Comparison of ENCODE assay signal across 3 cellular contexts in genomic region chr17:55454906-55455474, GRCh38.
A peak's percentile ranks its signal among the peaks of the same experiment; 100 is the strongest.
TF ChIP-seq lines count a peak whose summit lies in the region.

No MANE protein-coding gene starts in this region.

TF ChIP-seq in A549, 52 proteins besides CTCF, POLR2A, EP300 and RAD21 (continued from another document and continues in another):
- TF ChIP-seq ZSCAN20 (CRISPR knock-in tag; IDR thresholded peaks at IDR 0.05) (0 out of 2 replicates have a peak, but pooled peaks have one; percentile 41), HES2 (IDR thresholded peaks at IDR 0.05) (peak; percentile 99), PBX3 (IDR thresholded peaks at IDR 0.05) (peak; percentile 90), RCOR1 (IDR thresholded peaks at IDR 0.05; ENCODE audit: low read depth, low read length) (no peak), HMGXB4 (CRISPR knock-in tag; IDR thresholded peaks at IDR 0.05; ENCODE audit: borderline replicate concordance) (no peak), EHF (CRISPR knock-in tag; IDR thresholded peaks at IDR 0.05) (no peak), MAZ (IDR thresholded peaks at IDR 0.05; ENCODE audit: borderline replicate concordance, low read depth, low read length) (no peak), FOSL2 (IDR thresholded peaks at IDR 0.05) (peak; percentile 99), FOSL2 (CRISPR knock-in tag; IDR thresholded peaks at IDR 0.05) (peak; percentile 100), BCL3 (IDR thresholded peaks at IDR 0.05) (peak; percentile 100), USF2 (IDR thresholded peaks at IDR 0.05) (no peak), SMC3 (IDR thresholded peaks at IDR 0.05) (peak; percentile 84), RARB (CRISPR knock-in tag; IDR thresholded peaks at IDR 0.05) (peak; percentile 96), FOSB (CRISPR knock-in tag; IDR thresholded peaks at IDR 0.05) (0 out of 2 replicates have a peak, but pooled peaks have one; percentile 70), NR3C1 (IDR thresholded peaks at IDR 0.05) (peak; percentile 68; the same call in 1 of the 3 replicates), JUN (IDR thresholded peaks at IDR 0.05) (peak; percentile 100), MAX (IDR thresholded peaks at IDR 0.05) (peak; percentile 93)

TF ChIP-seq in HEK293T, 16 proteins besides CTCF, POLR2A, EP300 and RAD21 (continued from another document):
- TF ChIP-seq PKNOX1 (IDR thresholded peaks at IDR 0.05), result peak; percentile 57; the same call in 1 of the 2 replicates
- TF ChIP-seq NFRKB (IDR thresholded peaks at IDR 0.05), result no peak
- TF ChIP-seq ARNT (IDR thresholded peaks at IDR 0.05), result no peak
- TF ChIP-seq HDGF (IDR thresholded peaks at IDR 0.05; ENCODE audit: borderline replicate concordance), result no peak
- TF ChIP-seq CTBP1 (IDR thresholded peaks at IDR 0.05; ENCODE audit: borderline replicate concordance), result peak; percentile 45; the same call in 1 of the 2 replicates
- no peak for TF ChIP-seq TARDBP (IDR thresholded peaks at IDR 0.05)
- no peak for TF ChIP-seq ELF4 (IDR thresholded peaks at IDR 0.05)
- no peak for TF ChIP-seq L3MBTL2 (conservative IDR thresholded peaks at IDR 0.05)
- TF ChIP-seq ZNF384 (IDR thresholded peaks at IDR 0.05), result no peak
- no peak for TF ChIP-seq SP1 (IDR thresholded peaks at IDR 0.05)
- TF ChIP-seq FOXM1 (IDR thresholded peaks at IDR 0.05; ENCODE audit: borderline replicate concordance), result no peak
- 0 out of 2 replicates have a peak, but pooled peaks have one; percentile 18 for TF ChIP-seq FOXK2 (IDR thresholded peaks at IDR 0.05)
- no peak for TF ChIP-seq SUZ12 (IDR thresholded peaks at IDR 0.05)

TF ChIP-seq in liver, 16 proteins besides CTCF, POLR2A, EP300 and RAD21 (continued from another document):
- TF ChIP-seq ZBTB33 (IDR thresholded peaks at IDR 0.05) (no peak), FOXA1 (IDR thresholded peaks at IDR 0.05) (no peak), HNF4G (IDR thresholded peaks at IDR 0.05) (no peak), EGR1 (IDR thresholded peaks at IDR 0.05; ENCODE audit: low read depth in 2 of 2) (no peak), REST (IDR thresholded peaks at IDR 0.05) (no peak), MAX (IDR thresholded peaks at IDR 0.05) (no peak), ATF3 (IDR thresholded peaks at IDR 0.05) (no peak)
